ENCODE assay signal across 15 cellular contexts in the genomic region with DNA sequence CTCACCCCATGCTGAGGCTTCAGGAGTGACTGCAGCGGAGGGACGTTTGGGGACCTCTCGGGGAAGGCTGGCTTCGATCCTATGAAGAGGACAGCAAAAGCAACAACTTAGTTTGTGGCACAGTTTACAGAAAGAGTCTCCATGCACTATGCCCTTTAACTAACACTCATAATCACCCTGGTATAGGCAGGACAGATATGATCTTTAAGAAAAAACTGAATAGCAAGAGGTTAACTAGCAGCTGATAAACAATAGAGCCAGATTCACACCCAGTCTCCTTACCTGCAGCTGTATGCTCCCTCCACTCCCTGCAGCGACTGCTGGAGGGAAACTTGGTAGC. TPM values are rescaled to one million over a fixed set of nuclear protein-coding genes. Genes with fewer than 3 reads are reported as not detected.
DNase-seq lines count a peak whose midpoint lies in the region; ATAC-seq, FAIRE-seq and TF ChIP-seq lines count a peak whose summit lies in the region.
"Had no signal": no experiment of that assay in that cellular context is flagged by ENCODE, and none has a peak within 500 bp of the region (broad histone marks: within the 10 kb centered on the region; RNA-seq: fewer than 3 reads in every experiment).

No MANE protein-coding gene starts in this region.

- H3K27ac Mint-ChIP-seq in progenitor cell of endocrine pancreas, result no peak overlapping the region
- H3K27ac Mint-ChIP-seq: CD4-positive, alpha-beta memory T cell had no signal

- H3K4me1 Mint-ChIP-seq in progenitor cell of endocrine pancreas (ENCODE audit: low read depth), result peaks cover 9% of the 10 kb centered on the region
- H3K4me1 Mint-ChIP-seq: CD4-positive, alpha-beta memory T cell had no signal

- H3K9me3 ChIP-seq in HepG2 (ENCODE audit: low read length) (no peaks in the 10 kb centered on the region), right lobe of liver (no peaks in the 10 kb centered on the region), kidney (ENCODE audit: control insufficient read depth in 1 of 2, low read length in 2 of 2) (no peaks in the 10 kb centered on the region)
- H3K9me3 ChIP-seq: Caco-2 had no signal

- ATAC-seq in HepG2 (no peak), right lobe of liver (no peak)

- H3K4me1 ChIP-seq in HepG2 (ENCODE audit: insufficient read depth, low read length) (no peaks in the 10 kb centered on the region), right lobe of liver (no peaks in the 10 kb centered on the region), kidney (ENCODE audit: control insufficient read depth in 1 of 2, insufficient read depth in 1 of 2, low read depth in 1 of 2, low read length in 2 of 2) (no peaks in the 10 kb centered on the region)
- H3K4me1 ChIP-seq: Caco-2 had no signal

- in situ Hi-C loops in HepG2 (cut with HindIII; ENCODE audit: extremely low pct_ligation_motif_present, low pct_unique_long_range_greater_than_20kb), result loop anchor here (5.0 kb wide), 1 partner anchor 67 kb away; a partner anchor contains a TSS

- TF ChIP-seq CTCF in HepG2 (CRISPR knock-in tag; IDR thresholded peaks at IDR 0.05) (no peak), right lobe of liver (IDR thresholded peaks at IDR 0.05) (no peak), VCaP (conservative IDR thresholded peaks at IDR 0.05) (no peak), kidney (IDR thresholded peaks at IDR 0.05; ENCODE audit: borderline replicate concordance, extremely low read depth, insufficient read depth) (no peak), progenitor cell of endocrine pancreas (IDR thresholded peaks at IDR 0.05; ENCODE audit: unreplicated experiment) (no peak)

- H4K20me1 ChIP-seq in HepG2 (ENCODE audit: insufficient read depth, low read length), result peaks cover 3% of the 10 kb centered on the region; the same call in 1 of the 2 replicates

- H3K27ac ChIP-seq in HepG2 (ENCODE audit: extremely low read length, insufficient read depth, low read length) (no peak overlapping the region), right lobe of liver (no peak overlapping the region), VCaP (peak overlapping the region; percentile 99; the same call in 1 of the 2 replicates), kidney (ENCODE audit: low read depth in 2 of 2, low read length in 2 of 2) (no peak overlapping the region)
- H3K27ac ChIP-seq: GM23248 had no signal

- intact Hi-C loops in HepG2 (cut with micrococcal nuclease; ENCODE audit: unreplicated experiment), result no loop called here
- intact Hi-C loops in right lobe of liver (cut with DNase I), result no loop called here
- intact Hi-C loops in kidney (cut with DNase I), result no loop called here

- no TSS peak for BruUV-seq in HepG2 (replicated peaks; lab: Mats Ljungman, UMichigan)

- H3K36me3 ChIP-seq in HepG2 (replicated peaks in 1 of 2; ENCODE audit: control insufficient read depth in 1 of 2, insufficient read depth in 2 of 2, low read length in 2 of 2) (no peaks in the 10 kb centered on the region), right lobe of liver (no peaks in the 10 kb centered on the region), kidney (ENCODE audit: control insufficient read depth in 1 of 2, insufficient read depth in 2 of 2, low read length in 2 of 2) (no peaks in the 10 kb centered on the region)

- WGBS in HepG2 (ENCODE audit: low lambda C conversion rate), result 28% methylated on average over 5 of the region's 5 CpGs
- WGBS in right lobe of liver (ENCODE audit: insufficient coverage, low coverage, low lambda C conversion rate, missing lambda C conversion rate), result 86% methylated on average over 1 of the region's 5 CpGs

- POLR2A ChIA-PET in HepG2 (lab: Yijun Ruan, JAX), result no interaction called here

- FAIRE-seq in HepG2 (lab: Jason Lieb, UNC) (no peak), kidney (lab: Jason Lieb, UNC) (no peak)
- FAIRE-seq: G401.6, GM12878, GM19239 had no signal

- no peaks in the 10 kb centered on the region for H3K27me3 ChIP-seq in HepG2 (ENCODE audit: control insufficient read depth in 1 of 2, insufficient read depth in 2 of 2, low read length in 2 of 2)
- no peaks in the 10 kb centered on the region for H3K27me3 ChIP-seq in right lobe of liver

- H3K79me2 ChIP-seq in HepG2 (ENCODE audit: insufficient read depth, low read length), result no peaks in the 10 kb centered on the region

- H3K9me3 Mint-ChIP-seq in progenitor cell of endocrine pancreas (ENCODE audit: low read depth), result no peaks in the 10 kb centered on the region

- no peak for TF ChIP-seq EP300 in HepG2 (IDR thresholded peaks at IDR 0.05; ENCODE audit: low read depth in 2 of 2, low read length in 2 of 2)
- no peak for TF ChIP-seq EP300 in HepG2 (CRISPR knock-in tag; IDR thresholded peaks at IDR 0.05; ENCODE audit: borderline replicate concordance)

- no peak overlapping the region for H2AFZ ChIP-seq in HepG2 (ENCODE audit: low read length)
- H2AFZ ChIP-seq: GM23248 had no signal

- H3K36me3 Mint-ChIP-seq in progenitor cell of endocrine pancreas (ENCODE audit: insufficient read depth), result no peaks in the 10 kb centered on the region
- H3K36me3 Mint-ChIP-seq: CD4-positive, alpha-beta memory T cell had no signal

- no peak for DNase-seq in HepG2 (ENCODE audit: low spot score)
- no peak for DNase-seq in right lobe of liver
- DNase-seq in kidney, result peak; percentile 14
- no peak for DNase-seq in progenitor cell of endocrine pancreas (ENCODE audit: low spot score, unreplicated experiment)
- DNase-seq in activated gamma-delta T cell (lab: John Stamatoyannopoulos, UW), result no peak
- DNase-seq in DMS 273 (lab: John Stamatoyannopoulos, UW; ENCODE audit: unreplicated experiment), result no peak
- DNase-seq: DMS 273 treated with DMSO at 0.1 percent for 48 hours had no signal

- no peak overlapping the region for H3K4me3 Mint-ChIP-seq in progenitor cell of endocrine pancreas (ENCODE audit: low read depth)
- H3K4me3 Mint-ChIP-seq: CD4-positive, alpha-beta memory T cell had no signal

- no peak for TF ChIP-seq RAD21 in HepG2 (CRISPR knock-in tag; IDR thresholded peaks at IDR 0.05)

- H3K27me3 Mint-ChIP-seq in progenitor cell of endocrine pancreas, result peaks cover 27% of the 10 kb centered on the region

- H3K9ac ChIP-seq in HepG2 (ENCODE audit: insufficient read depth, low read depth, low read length), result no peak overlapping the region
- no peak overlapping the region for H3K9ac ChIP-seq in kidney (ENCODE audit: low read length in 2 of 2)
- H3K9ac ChIP-seq: GM23248 had no signal

- CTCF ChIA-PET in HepG2 (lab: Yijun Ruan, JAX; ENCODE audit: low intra/inter-chr PET ratio, low total read pairs), result no interaction called here

- H3K4me2 ChIP-seq in HepG2 (ENCODE audit: low read depth, low read length), result no peak overlapping the region

- TF ChIP-seq POLR2A in HepG2 (IDR thresholded peaks at IDR 0.05; ENCODE audit: insufficient read depth in 1 of 2, low read depth in 2 of 2, low read length in 2 of 2) (no peak), right lobe of liver (IDR thresholded peaks at IDR 0.05) (no peak)

- H3K4me3 ChIP-seq in HepG2 (replicated peaks in 1 of 3; ENCODE audit: insufficient read depth in 1 of 3, low read depth in 2 of 3, low read length in 3 of 3) (no peak overlapping the region), right lobe of liver (no peak overlapping the region), kidney (ENCODE audit: low read length in 2 of 2) (no peak overlapping the region)
- H3K4me3 ChIP-seq: GM12878, GM23248 had no signal

TF ChIP-seq in HepG2, 621 proteins besides CTCF, POLR2A, EP300 and RAD21:
- TF ChIP-seq ZNF891 (CRISPR knock-in tag; IDR thresholded peaks at IDR 0.05), result 0 out of 2 replicates have a peak, but pooled peaks have one; percentile 1
- no peak for TF ChIP-seq ZNF619 (CRISPR knock-in tag; IDR thresholded peaks at IDR 0.05)
- TF ChIP-seq ZNF10 (CRISPR knock-in tag; IDR thresholded peaks at IDR 0.05; ENCODE audit: borderline replicate concordance, low read depth), result no peak
- TF ChIP-seq EHMT2 (IDR thresholded peaks at IDR 0.05; ENCODE audit: borderline replicate concordance, low read depth, low read length), result 0 out of 2 replicates have a peak, but pooled peaks have one; percentile 42
- TF ChIP-seq KDM4B (CRISPR knock-in tag; IDR thresholded peaks at IDR 0.05), result no peak
- TF ChIP-seq NRL (CRISPR knock-in tag; IDR thresholded peaks at IDR 0.05; ENCODE audit: borderline replicate concordance), result 0 out of 2 replicates have a peak, but pooled peaks have one; percentile 0

RNA-seq across cellular contexts. Expression of a gene that starts 27.4 kb away (rescaled TPM):
- total RNA-seq in HepG2 (2016; rRNA removed; fragmentation: Illumina TruSeq; extraction: Trizol) (0.08 and 0.27 TPM in 2 replicates), right lobe of liver (under 1 TPM in 4 of 6 experiments, not detected in 2; 0.07 to 0.82 (median 0.15) TPM), kidney (1.9 TPM), progenitor cell of endocrine pancreas (1.6 and 1.8 TPM in 2 replicates)
- total RNA-seq in HepG2 (2016; cell fraction: cytosol; rRNA removed; fragmentation: Illumina TruSeq; extraction: Trizol; ENCODE audit: low read depth), result 1.1 TPM in 1 of 2 replicates, not detected in the other
- 0.19 TPM in 1 of 2 replicates, not detected in the other for total RNA-seq in HepG2 (2016; cell fraction: insoluble cytoplasmic fraction; rRNA removed; fragmentation: Illumina TruSeq; extraction: Trizol)
- total RNA-seq in HepG2 (2016; cell fraction: membrane; rRNA removed; fragmentation: Illumina TruSeq; extraction: Trizol), result 1.3 TPM in 1 of 2 replicates, not detected in the other
- 1.0 TPM in 1 of 2 replicates, not detected in the other for total RNA-seq in HepG2 (2016; cell fraction: nucleus; rRNA removed; fragmentation: Illumina TruSeq; extraction: Trizol)
- polyA plus RNA-seq in HepG2 (2011; rRNA removed) (0.17 and 0.59 TPM in 2 replicates), kidney (ENCODE audit: insufficient read depth, low read depth, low replicate concordance) (0.84 TPM)
- polyA plus RNA-seq in HepG2 (2011; cell fraction: cytosol; rRNA removed), result 0.18 and 0.24 TPM in 2 replicates
- polyA plus RNA-seq in HepG2 (2011; cell fraction: nucleus; rRNA removed), result 0.90 and 1.1 TPM in 2 replicates
- polyA plus RNA-seq in HepG2 (2012), result 0.52 and 0.55 TPM in 2 replicates
- 0.12 and 0.34 TPM in 2 replicates for polyA plus RNA-seq in HepG2 (2016; cell fraction: cytosol; fragmentation: Illumina TruSeq; extraction: Trizol; ENCODE audit: low read depth)
- polyA plus RNA-seq in HepG2 (2016; cell fraction: insoluble cytoplasmic fraction; fragmentation: Illumina TruSeq; extraction: Trizol; ENCODE audit: low read depth), result not detected in 2 replicates
- polyA plus RNA-seq in HepG2 (2016; cell fraction: membrane; fragmentation: Illumina TruSeq; extraction: Trizol; ENCODE audit: low read depth), result not detected in 2 replicates
- polyA plus RNA-seq in HepG2 (2016; cell fraction: nucleus; fragmentation: Illumina TruSeq; extraction: Trizol; ENCODE audit: insufficient read depth, low read depth), result 0.49 TPM in 1 of 2 replicates, not detected in the other
- polyA minus RNA-seq in HepG2 (2011; rRNA and poly(A)+ RNA removed; ENCODE audit: low replicate concordance), result 0.28 TPM in 1 of 2 replicates, not detected in the other
- polyA minus RNA-seq in HepG2 (2011; cell fraction: cytosol; rRNA and poly(A)+ RNA removed), result 1.8 TPM in 1 of 2 replicates, not detected in the other
- polyA minus RNA-seq in HepG2 (2011; cell fraction: nucleus; rRNA and poly(A)+ RNA removed), result 0.26 and 0.37 TPM in 2 replicates
- total RNA-seq: GM23248 had no signal
- polyA plus RNA-seq: BJ; CD4-positive, alpha-beta memory T cell; GM23248 had no signal
